8 cellular contexts compared by ENCODE assay signal in genomic region chr14:75277000-75277795, GRCh38. TPM values are rescaled to one million over a fixed set of nuclear protein-coding genes. Genes with fewer than 3 reads are reported as not detected.
DNase-seq lines count a peak whose midpoint lies in the region; ATAC-seq and TF ChIP-seq lines count a peak whose summit lies in the region.

No MANE protein-coding gene starts in this region.

- H3K36me3 Mint-ChIP-seq in activated B cell treated with CpG ODN at 0.5 μM for 24 hours (ENCODE audit: low read depth): peaks cover 28% of the 10 kb centered on the region

- H3K4me3 Mint-ChIP-seq in activated B cell treated with CpG ODN at 0.5 μM for 24 hours: peak overlapping the region; percentile 94

- CTCF ChIA-PET in activated B cell treated with CpG ODN at 0.5 μM for 24 hours (lab: Charles Lee): no interaction called here

- H3K9me3 ChIP-seq in spleen: no peaks in the 10 kb centered on the region

- DNase-seq in AG09309 (ENCODE audit: low read depth): no peak
- DNase-seq in NCI-H2171 treated with DMSO at 0.1 percent for 48 hours (lab: John Stamatoyannopoulos, UW): peak; percentile 74
- peak; percentile 67 for DNase-seq in activated B cell treated with CpG ODN at 0.5 μM for 24 hours
- DNase-seq in dermis blood vessel endothelial cell: peak; percentile 94
- peak; percentile 95 for DNase-seq in spleen

- peak overlapping the region; percentile 59 for H3K27ac Mint-ChIP-seq in activated B cell treated with CpG ODN at 0.5 μM for 24 hours

- peaks cover 18% of the 10 kb centered on the region for H3K27me3 Mint-ChIP-seq in activated B cell treated with CpG ODN at 0.5 μM for 24 hours

- H3K27ac ChIP-seq in layer of hippocampus (ENCODE audit: low read depth, low read length): peak overlapping the region; percentile 99
- H3K27ac ChIP-seq in spleen: peak overlapping the region; percentile 87 to 99 (median 96)

- no peaks in the 10 kb centered on the region for H3K27me3 ChIP-seq in layer of hippocampus (ENCODE audit: control insufficient read depth, insufficient read depth, low read length)
- peaks cover 0 to 41% (median 8%) of the 10 kb centered on the region in 7 donors for H3K27me3 ChIP-seq in spleen (replicated peaks in 1 of 7)

- H3K9me3 Mint-ChIP-seq in activated B cell treated with CpG ODN at 0.5 μM for 24 hours: no peaks in the 10 kb centered on the region

- H3K4me1 Mint-ChIP-seq in activated B cell treated with CpG ODN at 0.5 μM for 24 hours: peaks cover 69% of the 10 kb centered on the region

- peak overlapping the region; percentile 56 for H3K4me3 ChIP-seq in AG09309 (ENCODE audit: control insufficient read depth, low read depth, low read length)
- H3K4me3 ChIP-seq in spleen: peak overlapping the region; percentile 54 to 81 (median 64)

- no peak for TF ChIP-seq CTCF in AG09309 (IDR thresholded peaks at IDR 0.05; ENCODE audit: control insufficient read depth, insufficient read depth, low read depth, low read length, missing control alignments)
- TF ChIP-seq CTCF in activated B cell treated with CpG ODN at 0.5 μM for 24 hours (IDR thresholded peaks at IDR 0.05): no peak
- TF ChIP-seq CTCF in spleen (IDR thresholded peaks at IDR 0.05 in 8 of 11, conservative IDR thresholded peaks at IDR 0.05 in 3 of 11): peak in 2 of 11 experiments; percentile 27 to 34

- H3K4me1 ChIP-seq in spleen: peaks cover 29 to 96% (median 68%) of the 10 kb centered on the region in 6 donors

- peaks cover 0 to 26% (median 10%) of the 10 kb centered on the region in 6 donors for H3K36me3 ChIP-seq in spleen

- intact Hi-C loops in activated B cell treated with CpG ODN at 0.5 μM for 24 hours (cut with micrococcal nuclease): loop anchor here (5.0 kb wide), 1 partner anchor 1515 kb away; a partner anchor contains a TSS
- intact Hi-C loops in spleen (cut with DNase I; ENCODE audit: low total_unique reads): no loop called here

- peak in 2 of 3 donors; percentile 32 to 92 for TF ChIP-seq POLR2A in spleen (IDR thresholded peaks at IDR 0.05)

- POLR2A ChIA-PET in activated B cell treated with CpG ODN at 0.5 μM for 24 hours (lab: Charles Lee): interaction anchor here (0.9 to 3.6 kb wide), 5 partner anchors 10 to 101 kb away, joined by 3 to 22 read pairs (median 4); partner anchors contain the start of gene TMED10

- 1 to 2% (median 1%) methylated on average over 50 to 81 of the region's 81 CpGs for WGBS in spleen, 5 donors

- peak; percentile 32 for ATAC-seq in GM21447 (IDR thresholded peaks at IDR 0.05; ENCODE audit: unreplicated experiment)
- peak; percentile 6 for ATAC-seq in activated B cell treated with CpG ODN at 0.5 μM for 24 hours (ENCODE audit: low read depth)
- no peak for ATAC-seq in HG02885 (IDR thresholded peaks at IDR 0.05; ENCODE audit: poor library complexity, unreplicated experiment)

RNA-seq across cellular contexts. Expression of gene FOS, which starts 1.4 kb away (rescaled TPM):
- total RNA-seq in activated B cell treated with CpG ODN at 0.5 μM for 24 hours (27.1 and 37.8 TPM in 2 replicates), dermis blood vessel endothelial cell (8.2 and 127 TPM in 2 replicates), spleen (100 to 1,000 TPM in 5 of 7 donors, 10 to 100 TPM in 2; 46.0 to 414 (median 192) TPM)
- polyA plus RNA-seq in spleen: 10 to 100 TPM; 18.8 to 32.9 (median 20.2) TPM
